Comparison of ENCODE assay signal across 10 cellular contexts in genomic region chr1:58162952-58163550, GRCh38.
DNase-seq lines count a peak whose midpoint lies in the region; ATAC-seq, FAIRE-seq and TF ChIP-seq lines count a peak whose summit lies in the region.
"Had no signal": no experiment of that assay in that cellular context is flagged by ENCODE, and none has a peak within 500 bp of the region (broad histone marks: within the 10 kb centered on the region; RNA-seq: fewer than 3 reads in every experiment).

No MANE protein-coding gene starts in this region.

- no peak overlapping the region for H3K27ac ChIP-seq in endothelial cell of umbilical vein (ENCODE audit: insufficient read depth, low read depth, low read length)

- BruUV-seq in endothelial cell of umbilical vein (replicated peaks; lab: Mats Ljungman, UMichigan): no TSS peak

- no peaks in the 10 kb centered on the region for H4K20me1 ChIP-seq in endothelial cell of umbilical vein (replicated peaks; ENCODE audit: control insufficient read depth, extremely low read depth, insufficient read depth, low read length)

- POLR2A ChIA-PET in endothelial cell of umbilical vein (lab: Charles Lee): no interaction called here

- H3K9me3 Mint-ChIP-seq in mesothelial cell of epicardium: peaks cover 3% of the 10 kb centered on the region
- no peaks in the 10 kb centered on the region for H3K9me3 Mint-ChIP-seq in activated CD8-positive, alpha-beta memory T cell treated with anti-CD3 and anti-CD28 coated beads, Interleukin-2, amount 10 ng/mL, durations not matched to agents 7 days and 5 days (ENCODE audit: low read depth)
- H3K9me3 Mint-ChIP-seq: activated naive CD8-positive, alpha-beta T cell treated with anti-CD3 and anti-CD28 coated beads, Interleukin-2, amount 10 ng/mL, durations not matched to agents 7 days and 5 days had no signal

- H3K27ac Mint-ChIP-seq in mesothelial cell of epicardium: no peak overlapping the region
- no peak overlapping the region for H3K27ac Mint-ChIP-seq in activated CD8-positive, alpha-beta memory T cell treated with anti-CD3 and anti-CD28 coated beads, Interleukin-2, amount 10 ng/mL, durations not matched to agents 7 days and 5 days
- H3K27ac Mint-ChIP-seq: activated naive CD8-positive, alpha-beta T cell treated with anti-CD3 and anti-CD28 coated beads, Interleukin-2, amount 10 ng/mL, durations not matched to agents 7 days and 5 days had no signal

- H3K4me3 ChIP-seq in endothelial cell of umbilical vein (replicated peaks in 1 of 3; ENCODE audit: insufficient read depth in 1 of 3, low read depth in 1 of 3, low read length in 3 of 3): no peak overlapping the region

- DNase-seq in SKM-1 (lab: John Stamatoyannopoulos, UW; ENCODE audit: unreplicated experiment): peak; percentile 31
- DNase-seq in SKM-1 treated with dmso at 0.1 percent for 144 hours (lab: John Stamatoyannopoulos, UW; ENCODE audit: unreplicated experiment): no peak
- peak; percentile 7 for DNase-seq in LHCN-M2 (ENCODE audit: low read depth)
- DNase-seq in RPMI7951 (ENCODE audit: low read depth): peak; percentile 56
- DNase-seq in endothelial cell of umbilical vein (ENCODE audit: low read depth, low spot score): peak; percentile 56
- DNase-seq in mesothelial cell of epicardium (ENCODE audit: low spot score in 2 of 2, unreplicated experiment in 2 of 2): peak; percentile 21 to 53
- no peak for DNase-seq in activated CD8-positive, alpha-beta memory T cell treated with anti-CD3 and anti-CD28 coated beads, Interleukin-2, amount 10 ng/mL, durations not matched to agents 7 days and 5 days
- DNase-seq: activated naive CD8-positive, alpha-beta T cell treated with anti-CD3 and anti-CD28 coated beads, Interleukin-2, amount 10 ng/mL, durations not matched to agents 7 days and 5 days had no signal

- H3K4me2 ChIP-seq in endothelial cell of umbilical vein (ENCODE audit: insufficient read depth, low read length): no peak overlapping the region

- peak; percentile 70 to 77 for TF ChIP-seq CTCF in endothelial cell of umbilical vein (IDR thresholded peaks at IDR 0.05; ENCODE audit: extremely low read depth in 1 of 2, insufficient read depth in 1 of 2, low read depth in 1 of 2, low read length in 2 of 2)
- peak; percentile 73 for TF ChIP-seq CTCF in mesothelial cell of epicardium (IDR thresholded peaks at IDR 0.05; ENCODE audit: unreplicated experiment)

- no peaks in the 10 kb centered on the region for H3K27me3 ChIP-seq in endothelial cell of umbilical vein (ENCODE audit: control insufficient read depth in 2 of 2, insufficient read depth in 2 of 2, low read length in 2 of 2)

- H3K9ac ChIP-seq in endothelial cell of umbilical vein (replicated peaks; ENCODE audit: extremely low read depth, insufficient read depth, low read length): no peak overlapping the region

- H2AFZ ChIP-seq in endothelial cell of umbilical vein (ENCODE audit: low read depth, low read length): no peak overlapping the region

- no peak overlapping the region for H3K4me3 Mint-ChIP-seq in mesothelial cell of epicardium
- no peak overlapping the region for H3K4me3 Mint-ChIP-seq in activated CD8-positive, alpha-beta memory T cell treated with anti-CD3 and anti-CD28 coated beads, Interleukin-2, amount 10 ng/mL, durations not matched to agents 7 days and 5 days
- H3K4me3 Mint-ChIP-seq: activated naive CD8-positive, alpha-beta T cell treated with anti-CD3 and anti-CD28 coated beads, Interleukin-2, amount 10 ng/mL, durations not matched to agents 7 days and 5 days had no signal

- no peaks in the 10 kb centered on the region for H3K4me1 ChIP-seq in endothelial cell of umbilical vein (ENCODE audit: control insufficient read depth, extremely low read depth, insufficient read depth, low read length)

- H3K9me1 ChIP-seq in endothelial cell of umbilical vein (replicated peaks; ENCODE audit: control insufficient read depth, extremely low read depth, insufficient read depth, low read length): no peaks in the 10 kb centered on the region

- CTCF ChIA-PET in endothelial cell of umbilical vein (lab: Charles Lee): interaction anchor here (1.6 to 2.7 kb wide), 2 partner anchors 1331 to 1333 kb away, joined by 6 to 17 read pairs; no protein-coding TSS in a partner anchor
- CTCF ChIA-PET in activated CD8-positive, alpha-beta memory T cell treated with anti-CD3 and anti-CD28 coated beads, Interleukin-2, amount 10 ng/mL, durations not matched to agents 7 days and 5 days (lab: Charles Lee): no interaction called here

- no peaks in the 10 kb centered on the region for H3K36me3 Mint-ChIP-seq in mesothelial cell of epicardium
- H3K36me3 Mint-ChIP-seq in activated CD8-positive, alpha-beta memory T cell treated with anti-CD3 and anti-CD28 coated beads, Interleukin-2, amount 10 ng/mL, durations not matched to agents 7 days and 5 days: no peaks in the 10 kb centered on the region
- H3K36me3 Mint-ChIP-seq: activated naive CD8-positive, alpha-beta T cell treated with anti-CD3 and anti-CD28 coated beads, Interleukin-2, amount 10 ng/mL, durations not matched to agents 7 days and 5 days had no signal

- H3K4me1 Mint-ChIP-seq in mesothelial cell of epicardium: no peaks in the 10 kb centered on the region
- no peaks in the 10 kb centered on the region for H3K4me1 Mint-ChIP-seq in activated CD8-positive, alpha-beta memory T cell treated with anti-CD3 and anti-CD28 coated beads, Interleukin-2, amount 10 ng/mL, durations not matched to agents 7 days and 5 days
- H3K4me1 Mint-ChIP-seq: activated naive CD8-positive, alpha-beta T cell treated with anti-CD3 and anti-CD28 coated beads, Interleukin-2, amount 10 ng/mL, durations not matched to agents 7 days and 5 days had no signal

- no peak for ATAC-seq in activated CD8-positive, alpha-beta memory T cell treated with anti-CD3 and anti-CD28 coated beads, Interleukin-2, amount 10 ng/mL, durations not matched to agents 7 days and 5 days
- no peak for ATAC-seq in GM21423 (IDR thresholded peaks at IDR 0.05; ENCODE audit: unreplicated experiment)

- dilution Hi-C loops in endothelial cell of umbilical vein (cut with MboI; ENCODE audit: extremely low pct_ligation_motif_present, low sequenced_read_pairs): no loop called here

- no peaks in the 10 kb centered on the region for H3K79me2 ChIP-seq in endothelial cell of umbilical vein (ENCODE audit: control insufficient read depth, insufficient read depth, low read length)

- H3K9me3 ChIP-seq in endothelial cell of umbilical vein (replicated peaks; ENCODE audit: control insufficient read depth, insufficient read depth, low read length): no peaks in the 10 kb centered on the region

- FAIRE-seq in endothelial cell of umbilical vein (lab: Jason Lieb, UNC): peak; percentile 82
- FAIRE-seq: G401.6 had no signal

- intact Hi-C loops in endothelial cell of umbilical vein (cut with micrococcal nuclease): loop anchor here (1.0 kb wide), 1 partner anchor 1331 kb away; no protein-coding TSS in a partner anchor

- H3K27me3 Mint-ChIP-seq in mesothelial cell of epicardium (ENCODE audit: low read depth): peaks cover 12% of the 10 kb centered on the region
- no peaks in the 10 kb centered on the region for H3K27me3 Mint-ChIP-seq in activated CD8-positive, alpha-beta memory T cell treated with anti-CD3 and anti-CD28 coated beads, Interleukin-2, amount 10 ng/mL, durations not matched to agents 7 days and 5 days
- H3K27me3 Mint-ChIP-seq: activated naive CD8-positive, alpha-beta T cell treated with anti-CD3 and anti-CD28 coated beads, Interleukin-2, amount 10 ng/mL, durations not matched to agents 7 days and 5 days had no signal

- TF ChIP-seq POLR2A in endothelial cell of umbilical vein (IDR thresholded peaks at IDR 0.05; ENCODE audit: low read depth, low read length): no peak

- H3K36me3 ChIP-seq in endothelial cell of umbilical vein (ENCODE audit: control insufficient read depth in 2 of 2, extremely low read depth in 1 of 2, insufficient read depth in 2 of 2, low read length in 2 of 2): no peaks in the 10 kb centered on the region

TF ChIP-seq in endothelial cell of umbilical vein, 7 proteins besides CTCF, POLR2A, EP300 and RAD21:
- TF ChIP-seq GATA2 (IDR thresholded peaks at IDR 0.05; ENCODE audit: insufficient read depth, insufficient read length, low read depth, low read length) (no peak), POLR2AphosphoS5 (IDR thresholded peaks at IDR 0.05; ENCODE audit: insufficient read depth, low read depth, low read length) (no peak), EZH2 (IDR thresholded peaks at IDR 0.05; ENCODE audit: borderline replicate concordance, low read depth, low read length, severe bottlenecking) (no peak)
- TF ChIP-seq, protein P1, sequence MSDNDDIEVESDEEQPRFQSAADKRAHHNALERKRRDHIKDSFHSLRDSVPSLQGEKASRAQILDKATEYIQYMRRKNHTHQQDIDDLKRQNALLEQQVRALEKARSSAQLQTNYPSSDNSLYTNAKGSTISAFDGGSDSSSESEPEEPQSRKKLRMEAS (IDR thresholded peaks at IDR 0.05; ENCODE audit: insufficient read depth, insufficient read length): no peak
TF ChIP-seq in endothelial cell of umbilical vein: peak in this region for 0.

Comparison
In these comparisons a context has a peak if more than half of its experiments do, and no peak if none do; other contexts are left out.
1. DNase-seq: peak in SKM-1 (single experiment), LHCN-M2 (single experiment), RPMI7951 (single experiment), endothelial cell of umbilical vein (single experiment) and mesothelial cell of epicardium (2 of 2); none in SKM-1 treated with dmso at 0.1 percent for 144 hours (single experiment) and activated CD8-positive, alpha-beta memory T cell treated with anti-CD3 and anti-CD28 coated beads, Interleukin-2, amount 10 ng/mL, durations not matched to agents 7 days and 5 days (single experiment).